In genomic region chr20:58745391-58745790, GRCh38 we compare ENCODE assay signal across 14 cellular contexts. TPM values are rescaled to one million over a fixed set of nuclear protein-coding genes. Genes with fewer than 3 reads are reported as not detected.
DNase-seq lines count a peak whose midpoint lies in the region; ATAC-seq and TF ChIP-seq lines count a peak whose summit lies in the region.
"Had no signal": no experiment of that assay in that cellular context is flagged by ENCODE, and none has a peak within 500 bp of the region (broad histone marks: within the 10 kb centered on the region; RNA-seq: fewer than 3 reads in every experiment).

No MANE protein-coding gene starts in this region.

- H3K9me3 Mint-ChIP-seq in activated CD4-positive, alpha-beta T cell treated with anti-CD3 and anti-CD28 coated beads, Interleukin-2, amount 10 ng/mL, durations not matched to agents 24 days and 14 days: no peaks in the 10 kb centered on the region
- no peaks in the 10 kb centered on the region for H3K9me3 Mint-ChIP-seq in activated CD4-positive, alpha-beta T cell treated with anti-CD3 and anti-CD28 coated beads for 36 hours (ENCODE audit: low read depth)
- no peaks in the 10 kb centered on the region for H3K9me3 Mint-ChIP-seq in osteocyte (ENCODE audit: unreplicated experiment)

- H3K27ac Mint-ChIP-seq in activated CD4-positive, alpha-beta T cell treated with anti-CD3 and anti-CD28 coated beads, Interleukin-2, amount 10 ng/mL, durations not matched to agents 24 days and 14 days: no peak overlapping the region
- no peak overlapping the region for H3K27ac Mint-ChIP-seq in activated CD4-positive, alpha-beta T cell treated with anti-CD3 and anti-CD28 coated beads for 36 hours
- no peak overlapping the region for H3K27ac Mint-ChIP-seq in osteocyte (ENCODE audit: unreplicated experiment)
- H3K27ac Mint-ChIP-seq: CD14-positive monocyte; CD4-positive, alpha-beta memory T cell had no signal

- H3K4me1 Mint-ChIP-seq in activated CD4-positive, alpha-beta T cell treated with anti-CD3 and anti-CD28 coated beads, Interleukin-2, amount 10 ng/mL, durations not matched to agents 24 days and 14 days: no peaks in the 10 kb centered on the region
- no peaks in the 10 kb centered on the region for H3K4me1 Mint-ChIP-seq in activated CD4-positive, alpha-beta T cell treated with anti-CD3 and anti-CD28 coated beads for 36 hours
- no peaks in the 10 kb centered on the region for H3K4me1 Mint-ChIP-seq in osteocyte (ENCODE audit: unreplicated experiment)
- H3K4me1 Mint-ChIP-seq: CD14-positive monocyte; CD4-positive, alpha-beta memory T cell had no signal

- TF ChIP-seq POLR2A in vagina (IDR thresholded peaks at IDR 0.05): no peak

- intact Hi-C loops in activated CD4-positive, alpha-beta T cell treated with anti-CD3 and anti-CD28 coated beads, Interleukin-2, amount 10 ng/mL, durations not matched to agents 24 days and 14 days (cut with micrococcal nuclease): no loop called here
- intact Hi-C loops in activated CD4-positive, alpha-beta T cell treated with anti-CD3 and anti-CD28 coated beads for 36 hours (cut with DNase I, micrococcal nuclease): no loop called here
- intact Hi-C loops in left cardiac atrium (cut with DNase I) (no loop called here), vagina (cut with DNase I) (no loop called here)

- H3K4me3 Mint-ChIP-seq in activated CD4-positive, alpha-beta T cell treated with anti-CD3 and anti-CD28 coated beads, Interleukin-2, amount 10 ng/mL, durations not matched to agents 24 days and 14 days: no peak overlapping the region
- no peak overlapping the region for H3K4me3 Mint-ChIP-seq in activated CD4-positive, alpha-beta T cell treated with anti-CD3 and anti-CD28 coated beads for 36 hours
- no peak overlapping the region for H3K4me3 Mint-ChIP-seq in osteocyte (ENCODE audit: unreplicated experiment)
- H3K4me3 Mint-ChIP-seq: CD14-positive monocyte; CD4-positive, alpha-beta memory T cell had no signal

- H3K27me3 ChIP-seq in right atrium auricular region (no peaks in the 10 kb centered on the region), vagina (no peaks in the 10 kb centered on the region)
- H3K27me3 ChIP-seq: BLaER1 had no signal

- H3K27me3 Mint-ChIP-seq in activated CD4-positive, alpha-beta T cell treated with anti-CD3 and anti-CD28 coated beads, Interleukin-2, amount 10 ng/mL, durations not matched to agents 24 days and 14 days: peaks cover 32% of the 10 kb centered on the region
- peaks cover 31% of the 10 kb centered on the region for H3K27me3 Mint-ChIP-seq in activated CD4-positive, alpha-beta T cell treated with anti-CD3 and anti-CD28 coated beads for 36 hours
- peaks cover 33% of the 10 kb centered on the region for H3K27me3 Mint-ChIP-seq in osteocyte (ENCODE audit: unreplicated experiment)

- DNase-seq in activated CD4-positive, alpha-beta T cell treated with anti-CD3 and anti-CD28 coated beads, Interleukin-2, amount 10 ng/mL, durations not matched to agents 24 days and 14 days: peak; percentile 29
- no peak for DNase-seq in activated CD4-positive, alpha-beta T cell treated with anti-CD3 and anti-CD28 coated beads for 36 hours
- DNase-seq in right atrium auricular region (ENCODE audit: low spot score) (peak; percentile 11), left cardiac atrium (no peak), osteocyte (ENCODE audit: extremely low spot score, unreplicated experiment) (peak; percentile 70), vagina (ENCODE audit: extremely low spot score in 2 of 2) (no peak), hypothalamus (lab: John Stamatoyannopoulos, UW) (no peak)
- DNase-seq: AML-193; CD4-positive, alpha-beta memory T cell had no signal

- H3K27ac ChIP-seq in right atrium auricular region (no peak overlapping the region), vagina (no peak overlapping the region)
- H3K27ac ChIP-seq: 22Rv1, A549, BLaER1 had no signal

- CTCF ChIA-PET in activated CD4-positive, alpha-beta T cell treated with anti-CD3 and anti-CD28 coated beads for 36 hours (lab: Charles Lee): no interaction called here

- H3K4me1 ChIP-seq in right atrium auricular region (no peaks in the 10 kb centered on the region), vagina (no peaks in the 10 kb centered on the region)
- H3K4me1 ChIP-seq: A549, BLaER1, HAP-1 had no signal

- POLR2A ChIA-PET in activated CD4-positive, alpha-beta T cell treated with anti-CD3 and anti-CD28 coated beads for 36 hours (lab: Charles Lee): no interaction called here

- TF ChIP-seq CTCF in right atrium auricular region (IDR thresholded peaks at IDR 0.05) (no peak), osteocyte (IDR thresholded peaks at IDR 0.05) (no peak), vagina (IDR thresholded peaks at IDR 0.05) (no peak)

- H3K36me3 Mint-ChIP-seq in activated CD4-positive, alpha-beta T cell treated with anti-CD3 and anti-CD28 coated beads, Interleukin-2, amount 10 ng/mL, durations not matched to agents 24 days and 14 days (ENCODE audit: low read depth): no peaks in the 10 kb centered on the region
- no peaks in the 10 kb centered on the region for H3K36me3 Mint-ChIP-seq in activated CD4-positive, alpha-beta T cell treated with anti-CD3 and anti-CD28 coated beads for 36 hours (ENCODE audit: low read depth)
- no peaks in the 10 kb centered on the region for H3K36me3 Mint-ChIP-seq in osteocyte (ENCODE audit: unreplicated experiment)
- H3K36me3 Mint-ChIP-seq: CD14-positive monocyte; CD4-positive, alpha-beta memory T cell had no signal

- no peak for ATAC-seq in activated CD4-positive, alpha-beta T cell treated with anti-CD3 and anti-CD28 coated beads for 36 hours
- ATAC-seq in left cardiac atrium: no peak
- ATAC-seq: A549 had no signal

- H3K4me3 ChIP-seq in right atrium auricular region (no peak overlapping the region), vagina (no peak overlapping the region)
- H3K4me3 ChIP-seq: A549, BLaER1, HAP-1 had no signal

- H3K9me3 ChIP-seq in right atrium auricular region (no peaks in the 10 kb centered on the region), vagina (no peaks in the 10 kb centered on the region)
- H3K9me3 ChIP-seq: A549, BLaER1, HAP-1 had no signal

- H3K36me3 ChIP-seq in right atrium auricular region: no peaks in the 10 kb centered on the region
- H3K36me3 ChIP-seq in vagina: no peaks in the 10 kb centered on the region
- H3K36me3 ChIP-seq: BLaER1, HAP-1 had no signal

RNA-seq across cellular contexts. Expression of gene NPEPL1, which starts 52.8 kb away (rescaled TPM):
- 22.3 and 23.1 TPM in 2 replicates for total RNA-seq in activated CD4-positive, alpha-beta T cell treated with anti-CD3 and anti-CD28 coated beads, Interleukin-2, amount 10 ng/mL, durations not matched to agents 24 days and 14 days
- 10 to 100 TPM; 13.6 to 15.2 TPM for total RNA-seq in activated CD4-positive, alpha-beta T cell treated with anti-CD3 and anti-CD28 coated beads for 36 hours
- total RNA-seq in right atrium auricular region (10 to 100 TPM; 12.2 to 14.1 TPM), left cardiac atrium (10 to 100 TPM; 19.7 to 20.0 TPM), osteocyte (13.1 and 13.6 TPM in 2 replicates), vagina (25.5 TPM)

Comparison
In these comparisons a context has a peak if more than half of its experiments do, and no peak if none do; other contexts are left out.
1. DNase-seq: peak in activated CD4-positive, alpha-beta T cell treated with anti-CD3 and anti-CD28 coated beads, Interleukin-2, amount 10 ng/mL, durations not matched to agents 24 days and 14 days (single experiment), right atrium auricular region (single experiment) and osteocyte (single experiment); none in activated CD4-positive, alpha-beta T cell treated with anti-CD3 and anti-CD28 coated beads for 36 hours (single experiment), left cardiac atrium (single experiment), vagina (0 of 2) and hypothalamus (0 of 51).